Comparison of ENCODE assay signal across 1 cellular context in genomic region chr1:248825909-248826760, GRCh38.
TF ChIP-seq lines count a peak whose summit lies in the region.

SH3BP5L (minus strand) TSS chr1:248825915; CDS start chr1:248824935, 980 bp downstream.

TF ChIP-seq in GM12878, 131 proteins besides CTCF, POLR2A, EP300 and RAD21 (continued from another document and continues in another):
- TF ChIP-seq MYB (IDR thresholded peaks at IDR 0.05; ENCODE audit: borderline replicate concordance, low read depth, low read length) (peak; percentile 5; the same call in 1 of the 2 replicates), IRF3 (IDR thresholded peaks at IDR 0.05) (no peak), BMI1 (IDR thresholded peaks at IDR 0.05; ENCODE audit: borderline replicate concordance) (no peak), SIN3A (IDR thresholded peaks at IDR 0.05; ENCODE audit: low read depth, low read length) (peak; percentile 10; the same call in 1 of the 2 replicates), RCOR1 (conservative IDR thresholded peaks at IDR 0.05; ENCODE audit: low read depth, low read length) (peak; percentile 96), CBX5 (IDR thresholded peaks at IDR 0.05; ENCODE audit: low read depth) (0 out of 2 replicates have a peak, but pooled peaks have one; percentile 43), ATF3 (IDR thresholded peaks at IDR 0.05; ENCODE audit: borderline replicate concordance, extremely low read depth, low read depth, low read length) (0 out of 2 replicates have a peak, but pooled peaks have one; percentile 20), MLLT1 (IDR thresholded peaks at IDR 0.05) (0 out of 2 replicates have a peak, but pooled peaks have one; percentile 47), ZNF622 (IDR thresholded peaks at IDR 0.05) (no peak), KDM1A (IDR thresholded peaks at IDR 0.05; ENCODE audit: borderline replicate concordance) (no peak), PRDM15 (CRISPR knock-in tag; IDR thresholded peaks at IDR 0.05) (no peak), ATF7 (IDR thresholded peaks at IDR 0.05; ENCODE audit: low read depth) (peak; percentile 71), MEF2B (IDR thresholded peaks at IDR 0.05; ENCODE audit: partially characterized antibody, poor library complexity, severe bottlenecking) (peak; percentile 7), KLF5 (IDR thresholded peaks at IDR 0.05; ENCODE audit: partially characterized antibody) (no peak), ZZZ3 (IDR thresholded peaks at IDR 0.05; ENCODE audit: control insufficient read depth, insufficient read length, low read depth) (no peak), RB1 (IDR thresholded peaks at IDR 0.05; ENCODE audit: borderline replicate concordance) (no peak; the same call in 1 of the 2 replicates), RELA (IDR thresholded peaks at IDR 0.05; ENCODE audit: borderline replicate concordance, partially characterized antibody) (peak; percentile 21), ZNF207 (IDR thresholded peaks at IDR 0.05; ENCODE audit: borderline replicate concordance) (no peak; the same call in 1 of the 2 replicates), JUND (IDR thresholded peaks at IDR 0.05; ENCODE audit: low read depth, low read length) (no peak), CHD2 (IDR thresholded peaks at IDR 0.05; ENCODE audit: borderline replicate concordance, low read depth, low read length) (no peak), PML (IDR thresholded peaks at IDR 0.05; ENCODE audit: low read length) (0 out of 2 replicates have a peak, but pooled peaks have one; percentile 59), SMC3 (IDR thresholded peaks at IDR 0.05; ENCODE audit: borderline replicate concordance, low read length) (peak; percentile 28; the same call in 1 of the 2 replicates), RFX5 (IDR thresholded peaks at IDR 0.05; ENCODE audit: low read depth, low read length) (no peak; the same call in 1 of the 2 replicates), SREBF2 (IDR thresholded peaks at IDR 0.05; ENCODE audit: low read length) (no peak), GABPA (IDR thresholded peaks at IDR 0.05; ENCODE audit: low read depth) (peak; percentile 93), JUNB (IDR thresholded peaks at IDR 0.05) (no peak), CREM (IDR thresholded peaks at IDR 0.05; ENCODE audit: low read depth) (peak; percentile 82), YY1 (IDR thresholded peaks at IDR 0.05; ENCODE audit: low read depth, low read length) (peak; percentile 100), MTA2 (IDR thresholded peaks at IDR 0.05; ENCODE audit: low read depth) (peak; percentile 28; the same call in 1 of the 2 replicates), HDAC2 (IDR thresholded peaks at IDR 0.05) (no peak), SRF (IDR thresholded peaks at IDR 0.05; ENCODE audit: low read depth in 2 of 2, low read length in 2 of 2) (no peak), TAF1 (IDR thresholded peaks at IDR 0.05; ENCODE audit: borderline replicate concordance, low read depth, low read length) (no peak), EZH2 (IDR thresholded peaks at IDR 0.05; ENCODE audit: borderline replicate concordance, control insufficient read depth, low read depth, low read length) (no peak), ASH2L (IDR thresholded peaks at IDR 0.05; ENCODE audit: borderline replicate concordance, low read depth) (peak; percentile 78; the same call in 1 of the 2 replicates), ZNF384 (IDR thresholded peaks at IDR 0.05; ENCODE audit: borderline replicate concordance, low read depth, low read length) (no peak), TCF7 (IDR thresholded peaks at IDR 0.05; ENCODE audit: borderline replicate concordance) (no peak), SUPT20H (IDR thresholded peaks at IDR 0.05; ENCODE audit: borderline replicate concordance, control insufficient read depth, low read depth, low read length) (no peak), WRNIP1 (IDR thresholded peaks at IDR 0.05; ENCODE audit: borderline replicate concordance, low read depth, low read length) (no peak)
- TF ChIP-seq, protein P1, sequence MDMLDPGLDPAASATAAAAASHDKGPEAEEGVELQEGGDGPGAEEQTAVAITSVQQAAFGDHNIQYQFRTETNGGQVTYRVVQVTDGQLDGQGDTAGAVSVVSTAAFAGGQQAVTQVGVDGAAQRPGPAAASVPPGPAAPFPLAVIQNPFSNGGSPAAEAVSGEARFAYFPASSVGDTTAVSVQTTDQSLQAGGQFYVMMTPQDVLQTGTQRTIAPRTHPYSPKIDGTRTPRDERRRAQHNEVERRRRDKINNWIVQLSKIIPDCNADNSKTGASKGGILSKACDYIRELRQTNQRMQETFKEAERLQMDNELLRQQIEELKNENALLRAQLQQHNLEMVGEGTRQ (IDR thresholded peaks at IDR 0.05; ENCODE audit: borderline replicate concordance, low read depth, low read length), result no peak
- TF ChIP-seq, protein P2, sequence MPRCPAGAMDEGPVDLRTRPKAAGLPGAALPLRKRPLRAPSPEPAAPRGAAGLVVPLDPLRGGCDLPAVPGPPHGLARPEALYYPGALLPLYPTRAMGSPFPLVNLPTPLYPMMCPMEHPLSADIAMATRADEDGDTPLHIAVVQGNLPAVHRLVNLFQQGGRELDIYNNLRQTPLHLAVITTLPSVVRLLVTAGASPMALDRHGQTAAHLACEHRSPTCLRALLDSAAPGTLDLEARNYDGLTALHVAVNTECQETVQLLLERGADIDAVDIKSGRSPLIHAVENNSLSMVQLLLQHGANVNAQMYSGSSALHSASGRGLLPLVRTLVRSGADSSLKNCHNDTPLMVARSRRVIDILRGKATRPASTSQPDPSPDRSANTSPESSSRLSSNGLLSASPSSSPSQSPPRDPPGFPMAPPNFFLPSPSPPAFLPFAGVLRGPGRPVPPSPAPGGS (IDR thresholded peaks at IDR 0.05; ENCODE audit: borderline replicate concordance, insufficient read depth, low read depth, low read length, poor library complexity, severe bottlenecking), result no peak
- TF ChIP-seq, protein P3, sequence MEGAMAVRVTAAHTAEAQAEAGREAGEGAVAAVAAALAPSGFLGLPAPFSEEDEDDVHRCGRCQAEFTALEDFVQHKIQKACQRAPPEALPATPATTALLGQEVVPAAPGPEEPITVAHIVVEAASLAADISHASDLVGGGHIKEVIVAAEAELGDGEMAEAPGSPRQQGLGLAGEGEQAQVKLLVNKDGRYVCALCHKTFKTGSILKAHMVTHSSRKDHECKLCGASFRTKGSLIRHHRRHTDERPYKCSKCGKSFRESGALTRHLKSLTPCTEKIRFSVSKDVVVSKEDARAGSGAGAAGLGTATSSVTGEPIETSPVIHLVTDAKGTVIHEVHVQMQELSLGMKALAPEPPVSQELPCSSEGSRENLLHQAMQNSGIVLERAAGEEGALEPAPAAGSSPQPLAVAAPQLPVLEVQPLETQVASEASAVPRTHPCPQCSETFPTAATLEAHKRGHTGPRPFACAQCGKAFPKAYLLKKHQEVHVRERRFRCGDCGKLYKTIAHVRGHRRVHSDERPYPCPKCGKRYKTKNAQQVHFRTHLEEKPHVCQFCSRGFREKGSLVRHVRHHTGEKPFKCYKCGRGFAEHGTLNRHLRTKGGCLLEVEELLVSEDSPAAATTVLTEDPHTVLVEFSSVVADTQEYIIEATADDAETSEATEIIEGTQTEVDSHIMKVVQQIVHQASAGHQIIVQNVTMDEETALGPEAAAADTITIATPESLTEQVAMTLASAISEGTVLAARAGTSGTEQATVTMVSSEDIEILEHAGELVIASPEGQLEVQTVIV (IDR thresholded peaks at IDR 0.05; ENCODE audit: borderline replicate concordance, partially characterized antibody), result peak; percentile 98
- TF ChIP-seq, protein P4, sequence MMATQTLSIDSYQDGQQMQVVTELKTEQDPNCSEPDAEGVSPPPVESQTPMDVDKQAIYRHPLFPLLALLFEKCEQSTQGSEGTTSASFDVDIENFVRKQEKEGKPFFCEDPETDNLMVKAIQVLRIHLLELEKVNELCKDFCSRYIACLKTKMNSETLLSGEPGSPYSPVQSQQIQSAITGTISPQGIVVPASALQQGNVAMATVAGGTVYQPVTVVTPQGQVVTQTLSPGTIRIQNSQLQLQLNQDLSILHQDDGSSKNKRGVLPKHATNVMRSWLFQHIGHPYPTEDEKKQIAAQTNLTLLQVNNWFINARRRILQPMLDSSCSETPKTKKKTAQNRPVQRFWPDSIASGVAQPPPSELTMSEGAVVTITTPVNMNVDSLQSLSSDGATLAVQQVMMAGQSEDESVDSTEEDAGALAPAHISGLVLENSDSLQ (IDR thresholded peaks at IDR 0.05), result peak; percentile 82
- TF ChIP-seq, protein P5, sequence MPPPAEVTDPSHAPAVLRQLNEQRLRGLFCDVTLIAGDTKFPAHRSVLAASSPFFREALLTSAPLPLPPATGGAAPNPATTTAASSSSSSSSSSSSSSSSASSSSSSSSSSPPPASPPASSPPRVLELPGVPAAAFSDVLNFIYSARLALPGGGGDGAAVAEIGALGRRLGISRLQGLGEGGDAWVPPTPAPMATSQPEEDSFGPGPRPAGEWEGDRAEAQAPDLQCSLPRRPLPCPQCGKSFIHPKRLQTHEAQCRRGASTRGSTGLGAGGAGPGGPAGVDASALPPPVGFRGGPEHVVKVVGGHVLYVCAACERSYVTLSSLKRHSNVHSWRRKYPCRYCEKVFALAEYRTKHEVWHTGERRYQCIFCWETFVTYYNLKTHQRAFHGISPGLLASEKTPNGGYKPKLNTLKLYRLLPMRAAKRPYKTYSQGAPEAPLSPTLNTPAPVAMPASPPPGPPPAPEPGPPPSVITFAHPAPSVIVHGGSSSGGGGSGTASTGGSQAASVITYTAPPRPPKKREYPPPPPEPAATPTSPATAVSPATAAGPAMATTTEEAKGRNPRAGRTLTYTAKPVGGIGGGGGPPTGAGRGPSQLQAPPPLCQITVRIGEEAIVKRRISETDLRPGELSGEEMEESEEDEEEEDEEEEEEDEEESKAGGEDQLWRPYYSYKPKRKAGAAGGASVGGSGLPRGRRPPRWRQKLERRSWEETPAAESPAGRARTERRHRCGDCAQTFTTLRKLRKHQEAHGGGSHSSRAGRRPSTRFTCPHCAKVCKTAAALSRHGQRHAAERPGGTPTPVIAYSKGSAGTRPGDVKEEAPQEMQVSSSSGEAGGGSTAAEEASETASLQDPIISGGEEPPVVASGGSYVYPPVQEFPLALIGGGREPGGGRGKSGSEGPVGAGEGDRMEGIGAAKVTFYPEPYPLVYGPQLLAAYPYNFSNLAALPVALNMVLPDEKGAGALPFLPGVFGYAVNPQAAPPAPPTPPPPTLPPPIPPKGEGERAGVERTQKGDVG (CRISPR knock-in tag; IDR thresholded peaks at IDR 0.05), result no peak
- TF ChIP-seq, protein P6, sequence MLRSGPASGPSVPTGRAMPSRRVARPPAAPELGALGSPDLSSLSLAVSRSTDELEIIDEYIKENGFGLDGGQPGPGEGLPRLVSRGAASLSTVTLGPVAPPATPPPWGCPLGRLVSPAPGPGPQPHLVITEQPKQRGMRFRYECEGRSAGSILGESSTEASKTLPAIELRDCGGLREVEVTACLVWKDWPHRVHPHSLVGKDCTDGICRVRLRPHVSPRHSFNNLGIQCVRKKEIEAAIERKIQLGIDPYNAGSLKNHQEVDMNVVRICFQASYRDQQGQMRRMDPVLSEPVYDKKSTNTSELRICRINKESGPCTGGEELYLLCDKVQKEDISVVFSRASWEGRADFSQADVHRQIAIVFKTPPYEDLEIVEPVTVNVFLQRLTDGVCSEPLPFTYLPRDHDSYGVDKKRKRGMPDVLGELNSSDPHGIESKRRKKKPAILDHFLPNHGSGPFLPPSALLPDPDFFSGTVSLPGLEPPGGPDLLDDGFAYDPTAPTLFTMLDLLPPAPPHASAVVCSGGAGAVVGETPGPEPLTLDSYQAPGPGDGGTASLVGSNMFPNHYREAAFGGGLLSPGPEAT (IDR thresholded peaks at IDR 0.05; ENCODE audit: low read depth), result peak; percentile 58; the same call in 1 of the 2 replicates
